In the genomic region with DNA sequence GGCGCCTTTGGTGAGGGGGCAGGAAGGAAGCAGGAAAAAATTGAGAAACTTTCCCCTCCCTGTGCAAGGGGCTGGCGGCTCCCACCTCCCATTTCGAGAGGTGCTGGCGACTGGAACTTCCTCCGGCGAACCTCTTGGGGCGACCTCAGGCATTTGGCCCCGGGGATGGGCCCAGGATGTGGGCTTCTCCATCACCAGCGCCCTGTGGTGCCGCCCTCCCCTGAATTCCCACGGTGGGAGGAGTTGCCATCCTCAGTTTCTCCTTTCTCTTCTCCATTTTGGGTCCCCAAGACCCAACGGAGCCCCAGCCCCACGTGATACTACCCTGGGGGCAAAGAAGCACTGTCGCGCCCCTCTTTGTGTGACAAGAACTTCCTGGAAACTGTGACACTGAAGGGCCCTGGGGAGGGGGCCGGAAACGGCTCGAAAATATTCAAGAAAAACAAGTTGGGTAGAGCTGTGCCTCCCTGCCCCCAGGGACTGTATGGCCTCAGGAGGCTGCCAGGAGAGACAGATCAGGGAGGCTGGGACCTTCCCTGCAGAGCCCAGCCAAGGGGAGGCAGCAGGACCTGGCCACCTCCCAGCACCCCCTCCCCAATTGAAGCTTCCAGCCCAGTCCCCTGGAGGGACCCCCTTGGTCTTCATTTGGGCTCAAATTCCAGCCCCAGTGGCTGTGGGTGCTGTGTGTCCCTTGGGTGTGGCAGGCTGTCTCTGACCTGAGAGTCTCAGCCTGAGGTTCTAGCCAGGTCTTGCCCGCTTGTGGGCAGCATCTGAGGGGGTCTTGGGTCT, we compare ENCODE assay signal across 8 cellular contexts. TPM values are rescaled to one million over a fixed set of nuclear protein-coding genes. Genes with fewer than 3 reads are reported as not detected.
A peak's percentile ranks its signal among the peaks of the same experiment; 100 is the strongest.
DNase-seq lines count a peak whose midpoint lies in the region; ATAC-seq and TF ChIP-seq lines count a peak whose summit lies in the region.

No MANE protein-coding gene starts in this region.

- no peak for TF ChIP-seq CTCF in A673 (conservative IDR thresholded peaks at IDR 0.05; ENCODE audit: low read depth, low read length)
- no peak for TF ChIP-seq CTCF in SK-N-SH (IDR thresholded peaks at IDR 0.05)

- H3K27me3 ChIP-seq in A673 (replicated peaks; ENCODE audit: insufficient read depth, low read depth, low read length, poor library complexity), result no peaks in the 10 kb centered on the region
- peaks cover 15% of the 10 kb centered on the region; the same call in 1 of the 2 replicates for H3K27me3 ChIP-seq in SK-N-SH (ENCODE audit: insufficient read depth)
- no peaks in the 10 kb centered on the region for H3K27me3 ChIP-seq in iPS-15b (ENCODE audit: control insufficient read depth, insufficient read depth, low read length)

- no peaks in the 10 kb centered on the region for H3K9me2 ChIP-seq in SK-N-SH

- TF ChIP-seq RAD21 in SK-N-SH (IDR thresholded peaks at IDR 0.05; ENCODE audit: low read length), result no peak

- H3K27ac Mint-ChIP-seq in activated naive CD8-positive, alpha-beta T cell treated with anti-CD3 and anti-CD28 coated beads, Interleukin-2, amount 10 ng/mL, durations not matched to agents 7 days and 5 days, result peak overlapping the region; percentile 100

- peak overlapping the region; percentile 99; the same call in 1 of the 2 replicates for H2AFZ ChIP-seq in SK-N-SH (ENCODE audit: low read depth)

- H3K36me3 ChIP-seq in A673 (ENCODE audit: insufficient read depth, low read length, poor library complexity, severe bottlenecking) (no peaks in the 10 kb centered on the region), SK-N-SH (replicated peaks in 1 of 2; ENCODE audit: control insufficient read depth in 1 of 2, insufficient read depth in 2 of 2, low read length in 1 of 2) (no peaks in the 10 kb centered on the region), iPS-15b (ENCODE audit: control insufficient read depth, insufficient read depth, low read length) (peaks cover 2% of the 10 kb centered on the region)

- peak; percentile 65 for DNase-seq in A673 (ENCODE audit: low spot score)
- peak; percentile 53 for DNase-seq in SK-N-SH
- DNase-seq in activated naive CD8-positive, alpha-beta T cell treated with anti-CD3 and anti-CD28 coated beads, Interleukin-2, amount 10 ng/mL, durations not matched to agents 7 days and 5 days, result peak; percentile 79
- peak; percentile 43 to 77 for DNase-seq in stimulated activated CD4-positive, alpha-beta T cell treated with anti-CD3 and anti-CD28 coated beads, Interleukin-1b, Interleukin-23, amount 100 ng/mL, for 1 hour (ENCODE audit: low read depth in 2 of 2)
- DNase-seq in GOT3 (lab: John Stamatoyannopoulos, UW), result no peak
- no peak for DNase-seq in NCI-H526 treated with DMSO at 0.1 percent for 48 hours (lab: John Stamatoyannopoulos, UW)

- H4K20me1 ChIP-seq in SK-N-SH (ENCODE audit: insufficient read depth), result no peaks in the 10 kb centered on the region

- H3K9me3 ChIP-seq in A673 (ENCODE audit: low read depth, low read length, poor library complexity, severe bottlenecking) (no peaks in the 10 kb centered on the region), SK-N-SH (no peaks in the 10 kb centered on the region), iPS-15b (ENCODE audit: control insufficient read depth, insufficient read depth, low read length) (no peaks in the 10 kb centered on the region)

- intact Hi-C loops in A673 (cut with micrococcal nuclease; ENCODE audit: unreplicated experiment), result no loop called here

- H3K4me3 ChIP-seq in A673 (ENCODE audit: low read depth, low read length, poor library complexity, severe bottlenecking) (peak overlapping the region; percentile 92), SK-N-SH (ENCODE audit: low read depth in 2 of 2, low read length in 1 of 2) (peak overlapping the region; percentile 69 to 95), iPS-15b (ENCODE audit: low read depth, low read length) (peak overlapping the region; percentile 84)

- no peak for TF ChIP-seq EP300 in SK-N-SH (IDR thresholded peaks at IDR 0.05; ENCODE audit: borderline replicate concordance in 1 of 2, low read depth in 1 of 2, low read length in 1 of 2)

- peak overlapping the region; percentile 99 for H3K4me3 Mint-ChIP-seq in activated naive CD8-positive, alpha-beta T cell treated with anti-CD3 and anti-CD28 coated beads, Interleukin-2, amount 10 ng/mL, durations not matched to agents 7 days and 5 days

- peaks cover 37% of the 10 kb centered on the region for H3K79me2 ChIP-seq in SK-N-SH (ENCODE audit: insufficient read depth)

- peak; percentile 47 for ATAC-seq in GM21825 (IDR thresholded peaks at IDR 0.05; ENCODE audit: unreplicated experiment)
- ATAC-seq in activated naive CD8-positive, alpha-beta T cell treated with anti-CD3 and anti-CD28 coated beads, Interleukin-2, amount 10 ng/mL, durations not matched to agents 7 days and 5 days (ENCODE audit: low read depth), result peak; percentile 71

- no TSS peak for BruUV-seq in A673 (replicated peaks; lab: Mats Ljungman, UMichigan)

- POLR2A ChIA-PET in A673 (lab: Charles Lee; ENCODE audit: low non-redundant PET), result no interaction called here
- POLR2A ChIA-PET in SK-N-SH (lab: Yijun Ruan, JAX), result interaction anchor here (1.1 to 1.5 kb wide), 2 partner anchors 9 to 41 kb away, joined by 3 to 4 read pairs; no protein-coding TSS in a partner anchor
- POLR2A ChIA-PET in activated naive CD8-positive, alpha-beta T cell treated with anti-CD3 and anti-CD28 coated beads, Interleukin-2, amount 10 ng/mL, durations not matched to agents 7 days and 5 days (lab: Charles Lee), result interaction anchor here (0.5 to 4.1 kb wide), 23 partner anchors 8 to 444 kb away, joined by 3 to 21 read pairs (median 5); a partner anchor contains a TSS

- WGBS in SK-N-SH (ENCODE audit: low lambda C conversion rate), result 62% methylated on average over 9 of the region's 19 CpGs

- peaks cover 2% of the 10 kb centered on the region for H3K4me1 ChIP-seq in A673 (ENCODE audit: insufficient read depth, low read length, poor library complexity, severe bottlenecking)
- H3K4me1 ChIP-seq in SK-N-SH (ENCODE audit: control insufficient read depth in 1 of 2, insufficient read depth in 2 of 2, low read depth in 1 of 2, low read length in 1 of 2), result peaks cover 0 to 8% of the 10 kb centered on the region in 2 experiments; a peak in 1 of 4 replicates
- peaks cover 5% of the 10 kb centered on the region for H3K4me1 ChIP-seq in iPS-15b (ENCODE audit: control insufficient read depth, insufficient read depth, low read length)

- H3K9ac ChIP-seq in SK-N-SH, result peak overlapping the region; percentile 81
- peak overlapping the region; percentile 9 for H3K9ac ChIP-seq in iPS-15b (ENCODE audit: low read depth, low read length)

- CTCF ChIA-PET in A673 (lab: Charles Lee), result no interaction called here
- CTCF ChIA-PET in SK-N-SH (lab: Yijun Ruan, JAX), result interaction anchor here (1.3 to 8.0 kb wide), 6 partner anchors 14 to 186 kb away, joined by 3 to 51 read pairs (median 10); a partner anchor contains a TSS

- H3K9me3 Mint-ChIP-seq in activated naive CD8-positive, alpha-beta T cell treated with anti-CD3 and anti-CD28 coated beads, Interleukin-2, amount 10 ng/mL, durations not matched to agents 7 days and 5 days, result no peaks in the 10 kb centered on the region

- peak overlapping the region; percentile 79 for H3K27ac ChIP-seq in A673 (ENCODE audit: low read depth, low read length, poor library complexity, severe bottlenecking)
- H3K27ac ChIP-seq in SK-N-SH (ENCODE audit: low read depth in 2 of 2, low read length in 1 of 2), result peak overlapping the region; percentile 54 to 83; a peak in 3 of 4 replicates

- H3F3A ChIP-seq in SK-N-SH (replicated peaks; ENCODE audit: insufficient read depth), result no peaks in the 10 kb centered on the region

- H3K36me3 Mint-ChIP-seq in activated naive CD8-positive, alpha-beta T cell treated with anti-CD3 and anti-CD28 coated beads, Interleukin-2, amount 10 ng/mL, durations not matched to agents 7 days and 5 days, result peaks cover 12% of the 10 kb centered on the region

- peaks cover 22% of the 10 kb centered on the region for H3K4me1 Mint-ChIP-seq in activated naive CD8-positive, alpha-beta T cell treated with anti-CD3 and anti-CD28 coated beads, Interleukin-2, amount 10 ng/mL, durations not matched to agents 7 days and 5 days

- peaks cover 4% of the 10 kb centered on the region for H3K27me3 Mint-ChIP-seq in activated naive CD8-positive, alpha-beta T cell treated with anti-CD3 and anti-CD28 coated beads, Interleukin-2, amount 10 ng/mL, durations not matched to agents 7 days and 5 days

- H3K4me2 ChIP-seq in SK-N-SH, result peak overlapping the region; percentile 95

TF ChIP-seq in SK-N-SH, 30 proteins besides CTCF, POLR2A, EP300 and RAD21 (continues in another document):
- TF ChIP-seq SIN3A (IDR thresholded peaks at IDR 0.05; ENCODE audit: borderline replicate concordance, low read depth, low read length), result no peak

RNA-seq across cellular contexts. Expression of a gene that starts 16.2 kb away (rescaled TPM):
- 2.5 and 2.8 TPM in 2 replicates for total RNA-seq in A673 (2021)
- polyA plus RNA-seq in SK-N-SH (2012; rRNA removed), result 0.05 and 0.30 TPM in 2 replicates
- 0.21 and 0.42 TPM in 2 replicates for polyA plus RNA-seq in SK-N-SH (2012; cell fraction: cytosol; rRNA removed)
- polyA plus RNA-seq in SK-N-SH (2012; cell fraction: nucleus; rRNA removed), result 0.06 and 0.48 TPM in 2 replicates
- total RNA-seq in activated naive CD8-positive, alpha-beta T cell treated with anti-CD3 and anti-CD28 coated beads, Interleukin-2, amount 10 ng/mL, durations not matched to agents 7 days and 5 days, result not detected

RNA-seq across cellular contexts. Expression of a gene that starts 22.1 kb away (rescaled TPM):
- 35.4 and 52.2 TPM in 2 replicates for total RNA-seq in A673 (2021)
- 61.4 and 66.6 TPM in 2 replicates for polyA plus RNA-seq in SK-N-SH (2012; rRNA removed)
- polyA plus RNA-seq in SK-N-SH (2012; cell fraction: cytosol; rRNA removed), result 38.2 and 47.6 TPM in 2 replicates
- 97.7 and 150 TPM in 2 replicates for polyA plus RNA-seq in SK-N-SH (2012; cell fraction: nucleus; rRNA removed)
- 100 to 1,000 TPM; 155 to 156 TPM for total RNA-seq in activated naive CD8-positive, alpha-beta T cell treated with anti-CD3 and anti-CD28 coated beads, Interleukin-2, amount 10 ng/mL, durations not matched to agents 7 days and 5 days

RNA-seq across cellular contexts. Expression of a gene that starts 34.5 kb away (rescaled TPM):
- 12.7 and 14.6 TPM in 2 replicates for total RNA-seq in A673 (2021)
- polyA plus RNA-seq in SK-N-SH (2012; rRNA removed), result 13.1 and 14.9 TPM in 2 replicates
- 11.6 and 16.2 TPM in 2 replicates for polyA plus RNA-seq in SK-N-SH (2012; cell fraction: cytosol; rRNA removed)
- 5.4 and 5.7 TPM in 2 replicates for polyA plus RNA-seq in SK-N-SH (2012; cell fraction: nucleus; rRNA removed)
- total RNA-seq in activated naive CD8-positive, alpha-beta T cell treated with anti-CD3 and anti-CD28 coated beads, Interleukin-2, amount 10 ng/mL, durations not matched to agents 7 days and 5 days, result 10 to 100 TPM; 93.0 to 95.9 TPM

RNA-seq across cellular contexts. Expression of a gene that starts 37.5 kb away (rescaled TPM):
- 45.2 and 47.8 TPM in 2 replicates for total RNA-seq in A673 (2021)
- 23.3 and 26.7 TPM in 2 replicates for polyA plus RNA-seq in SK-N-SH (2012; rRNA removed)
- polyA plus RNA-seq in SK-N-SH (2012; cell fraction: cytosol; rRNA removed), result 17.4 and 23.7 TPM in 2 replicates
- polyA plus RNA-seq in SK-N-SH (2012; cell fraction: nucleus; rRNA removed), result 58.1 and 74.0 TPM in 2 replicates
- 10 to 100 TPM; 76.2 to 85.4 TPM for total RNA-seq in activated naive CD8-positive, alpha-beta T cell treated with anti-CD3 and anti-CD28 coated beads, Interleukin-2, amount 10 ng/mL, durations not matched to agents 7 days and 5 days

RNA-seq across cellular contexts. Expression of a gene that starts 50.9 kb away (rescaled TPM):
- total RNA-seq in A673 (2021), result 665 and 683 TPM in 2 replicates
- 203 and 229 TPM in 2 replicates for polyA plus RNA-seq in SK-N-SH (2012; rRNA removed)
- 97.9 and 126 TPM in 2 replicates for polyA plus RNA-seq in SK-N-SH (2012; cell fraction: cytosol; rRNA removed)
- polyA plus RNA-seq in SK-N-SH (2012; cell fraction: nucleus; rRNA removed), result 699 and 751 TPM in 2 replicates
- 100 to 1,000 TPM; 344 to 354 TPM for total RNA-seq in activated naive CD8-positive, alpha-beta T cell treated with anti-CD3 and anti-CD28 coated beads, Interleukin-2, amount 10 ng/mL, durations not matched to agents 7 days and 5 days

Comparison
In these comparisons a context has a peak if more than half of its experiments do, and no peak if none do; other contexts are left out.
1. DNase-seq: peak in A673 (single experiment), SK-N-SH (single experiment), activated naive CD8-positive, alpha-beta T cell treated with anti-CD3 and anti-CD28 coated beads, Interleukin-2, amount 10 ng/mL, durations not matched to agents 7 days and 5 days (single experiment) and stimulated activated CD4-positive, alpha-beta T cell treated with anti-CD3 and anti-CD28 coated beads, Interleukin-1b, Interleukin-23, amount 100 ng/mL, for 1 hour (2 of 2); none in GOT3 (single experiment) and NCI-H526 treated with DMSO at 0.1 percent for 48 hours (single experiment).
2. Peak in every context shown above with its lines, with median percentiles within 50 percentile points of each other: H3K4me3 ChIP-seq.